Comparison of ENCODE assay signal across 14 cellular contexts in genomic region chr4:37244583-37245390, GRCh38. TPM values are rescaled to one million over a fixed set of nuclear protein-coding genes. Genes with fewer than 3 reads are reported as not detected.
DNase-seq lines count a peak whose midpoint lies in the region; TF ChIP-seq lines count a peak whose summit lies in the region.
"Had no signal": no experiment of that assay in that cellular context is flagged by ENCODE, and none has a peak within 500 bp of the region (broad histone marks: within the 10 kb centered on the region; RNA-seq: fewer than 3 reads in every experiment).

Gene NWD2, plus strand, starts transcription at chr4:37244743. Its CDS starts 325 bp downstream, at chr4:37245068.

- H3K27ac ChIP-seq in subcutaneous abdominal adipose tissue (ENCODE audit: low read depth, low read length) = peak within 1 kb of the TSS; percentile 54
- no peak within 1 kb of the TSS for H3K27ac ChIP-seq in brain microvascular endothelial cell
- H3K27ac ChIP-seq: 22Rv1, skin epidermis had no signal

- no peaks in the 10 kb centered on the region for H3K9me3 ChIP-seq in subcutaneous abdominal adipose tissue (ENCODE audit: control insufficient read depth in 5 of 5, low read length in 5 of 5)

- DNase-seq in NCI-H1417 (lab: John Stamatoyannopoulos, UW) (peak; percentile 48 to 89 (median 72)), NCI-H1417 treated with DMSO at 0.1 percent for 48 hours (lab: John Stamatoyannopoulos, UW) (no peak), cardiac fibroblast (ENCODE audit: low read depth in 2 of 2) (peak; percentile 5 to 17), kidney tubule cell (ENCODE audit: low spot score) (peak; percentile 21), lower leg skin (ENCODE audit: low spot score in 2 of 2) (no peak), SW480 (ENCODE audit: low spot score) (no peak), brain microvascular endothelial cell (no peak)
- DNase-seq: activated gamma-delta T cell had no signal

- H3K36me3 ChIP-seq in subcutaneous abdominal adipose tissue (ENCODE audit: control insufficient read depth in 5 of 5, insufficient read depth in 5 of 5, low read length in 5 of 5) (no peaks in the 10 kb centered on the region), brain microvascular endothelial cell (replicated peaks) (no peaks in the 10 kb centered on the region)

- peaks cover 1 to 39% (median 36%) of the 10 kb centered on the region in 5 donors for H3K4me1 ChIP-seq in subcutaneous abdominal adipose tissue (ENCODE audit: control insufficient read depth in 5 of 5, insufficient read depth in 5 of 5, low read length in 5 of 5)

- in situ Hi-C loops in brain microvascular endothelial cell (cut with HindIII; ENCODE audit: low pct_ligation_motif_present, low sequenced_read_pairs) = no loop called here

- TF ChIP-seq POLR2A in lower leg skin (IDR thresholded peaks at IDR 0.05) = no peak

- peak within 1 kb of the TSS in 1 of 5 donors; percentile 19 for H3K9ac ChIP-seq in subcutaneous abdominal adipose tissue (ENCODE audit: low read length in 5 of 5)

- H3K4me3 ChIP-seq in cardiac fibroblast (replicated peaks in 1 of 2; ENCODE audit: low read depth in 2 of 2, low read length in 2 of 2) = no peak within 1 kb of the TSS
- H3K4me3 ChIP-seq in subcutaneous abdominal adipose tissue (ENCODE audit: low read depth in 1 of 5, low read length in 5 of 5) = peak within 1 kb of the TSS; percentile 49 to 72 (median 61)
- H3K4me3 ChIP-seq in lower leg skin (ENCODE audit: low read depth, poor library complexity, severe bottlenecking) = no peak within 1 kb of the TSS
- H3K4me3 ChIP-seq in brain microvascular endothelial cell (ENCODE audit: low read depth, low read length) = no peak within 1 kb of the TSS

- intact Hi-C loops in lower leg skin (cut with DNase I; ENCODE audit: low total_unique reads) = no loop called here

- H3K27me3 ChIP-seq in subcutaneous abdominal adipose tissue (ENCODE audit: control insufficient read depth in 5 of 5, insufficient read depth in 4 of 5, low read length in 5 of 5) = peaks cover 6 to 26% (median 10%) of the 10 kb centered on the region in 5 donors
- H3K27me3 ChIP-seq in brain microvascular endothelial cell (replicated peaks) = peaks cover 19% of the 10 kb centered on the region

- TF ChIP-seq CTCF in cardiac fibroblast (IDR thresholded peaks at IDR 0.05; ENCODE audit: low read depth, low read length) = no peak
- TF ChIP-seq CTCF in lower leg skin (IDR thresholded peaks at IDR 0.05) = no peak
- no peak for TF ChIP-seq CTCF in brain microvascular endothelial cell (IDR thresholded peaks at IDR 0.05; ENCODE audit: low read depth, low read length, missing control alignments)

- WGBS in lower leg skin, 2 donors = 1 to 4% methylated on average over 18 to 65 of the region's 95 CpGs

RNA-seq across cellular contexts. Expression of gene NWD2, which starts in this region (rescaled TPM):
- 1 to 10 TPM in 2 of 4 donors, under 1 TPM in 2; 0.72 to 2.8 (median 0.97) TPM for total RNA-seq in lower leg skin
- total RNA-seq: fibroblast of villous mesenchyme, M059J, T-cell had no signal

Comparison
In these comparisons a context has a peak if more than half of its experiments do, and no peak if none do; other contexts are left out.
1. DNase-seq: peak in NCI-H1417 (3 of 3), cardiac fibroblast (2 of 2) and kidney tubule cell (single experiment); none in NCI-H1417 treated with DMSO at 0.1 percent for 48 hours (single experiment), lower leg skin (0 of 2), SW480 (single experiment) and brain microvascular endothelial cell (single experiment).
2. H3K4me3 ChIP-seq: peak in subcutaneous abdominal adipose tissue (5 of 5); none in cardiac fibroblast (0 of 2), lower leg skin (single experiment) and brain microvascular endothelial cell (single experiment).